ENCODE assay signal across 27 cellular contexts in genomic region chr18:33097126-33097525, GRCh38.
DNase-seq lines count a peak whose midpoint lies in the region; ATAC-seq and TF ChIP-seq lines count a peak whose summit lies in the region.
"Had no signal": no experiment of that assay in that cellular context is flagged by ENCODE, and none has a peak within 500 bp of the region (broad histone marks: within the 10 kb centered on the region; RNA-seq: fewer than 3 reads in every experiment).

No MANE protein-coding gene starts in this region.

- no peak overlapping the region for H3K4ac ChIP-seq in mesenchymal stem cell (ENCODE audit: low read depth in 1 of 2, low read length in 2 of 2)

- no peak overlapping the region for H2AFZ ChIP-seq in fibroblast of lung (ENCODE audit: low read length)
- no peak overlapping the region for H2AFZ ChIP-seq in mesenchymal stem cell (ENCODE audit: low read depth, low read length)
- H2AFZ ChIP-seq: GM23248 had no signal

- H3K18ac ChIP-seq in mesenchymal stem cell (ENCODE audit: low read depth in 1 of 2, low read length in 2 of 2): no peak overlapping the region

- no peaks in the 10 kb centered on the region for H3K36me3 ChIP-seq in Panc1 (ENCODE audit: control insufficient read depth, insufficient read depth, low read length)
- H3K36me3 ChIP-seq in fibroblast of lung (ENCODE audit: control insufficient read depth, insufficient read depth, low read length): no peaks in the 10 kb centered on the region
- no peaks in the 10 kb centered on the region for H3K36me3 ChIP-seq in mesenchymal stem cell (ENCODE audit: control insufficient read depth in 1 of 2, insufficient read depth in 2 of 2, low read depth in 1 of 2, low read length in 2 of 2)
- no peaks in the 10 kb centered on the region for H3K36me3 ChIP-seq in HAP-1 (replicated peaks)

- H3K14ac ChIP-seq in mesenchymal stem cell (ENCODE audit: low read length in 2 of 2): no peak overlapping the region

- no peak for TF ChIP-seq CTCF in Panc1 (IDR thresholded peaks at IDR 0.05)
- TF ChIP-seq CTCF in fibroblast of lung (conservative IDR thresholded peaks at IDR 0.05 in 1 of 2, IDR thresholded peaks at IDR 0.05 in 1 of 2; ENCODE audit: low read depth in 1 of 2, low read length in 2 of 2): no peak

- WGBS in mesenchymal stem cell: 96% methylated on average over 3 of the region's 3 CpGs

- no TSS peak for BruUV-seq in Panc1 (replicated peaks; lab: Mats Ljungman, UMichigan)

- no peak overlapping the region for H2BK120ac ChIP-seq in mesenchymal stem cell (ENCODE audit: low read depth, low read length)

- no peak overlapping the region for H2BK15ac ChIP-seq in mesenchymal stem cell (ENCODE audit: low read depth, poor library complexity, severe bottlenecking)

- H2BK12ac ChIP-seq in mesenchymal stem cell (ENCODE audit: low read length in 2 of 2): peak overlapping the region in 1 of 2 experiments; percentile 19

- H3K4me3 ChIP-seq in Panc1 (ENCODE audit: low read depth in 2 of 2, low read length in 2 of 2) (no peak overlapping the region), fibroblast of lung (replicated peaks in 1 of 4; ENCODE audit: control extremely low read depth in 1 of 4, insufficient read depth in 1 of 4, low read depth in 3 of 4, low read length in 4 of 4) (no peak overlapping the region), mesenchymal stem cell (ENCODE audit: insufficient read depth in 1 of 2, low read depth in 1 of 2, low read length in 2 of 2) (no peak overlapping the region), HAP-1 (no peak overlapping the region)
- H3K4me3 ChIP-seq: GM23248, K562 had no signal

- in situ Hi-C loops in Panc1 (cut with HindIII; ENCODE audit: low pct_unique_long_range_greater_than_20kb, low sequenced_read_pairs): no loop called here
- in situ Hi-C loops in HAP-1 (cut with MboI; ENCODE audit: low sequenced_read_pairs): no loop called here

- peak; percentile 96 for ATAC-seq in Panc1
- ATAC-seq: CD8-positive, alpha-beta T cell; K562 had no signal

- H3K4me1 ChIP-seq in Panc1 (ENCODE audit: control insufficient read depth, insufficient read depth, low read length): no peaks in the 10 kb centered on the region; the same call in 1 of the 2 replicates
- H3K4me1 ChIP-seq in fibroblast of lung (ENCODE audit: control insufficient read depth, extremely low read depth, insufficient read depth, low read length): no peaks in the 10 kb centered on the region
- no peaks in the 10 kb centered on the region for H3K4me1 ChIP-seq in mesenchymal stem cell (ENCODE audit: control insufficient read depth, insufficient read depth, low read depth, low read length)
- H3K4me1 ChIP-seq in HAP-1: no peaks in the 10 kb centered on the region

- H3K9ac ChIP-seq in fibroblast of lung (ENCODE audit: insufficient read depth, low read length) (no peak overlapping the region), mesenchymal stem cell (ENCODE audit: low read length) (no peak overlapping the region)
- H3K9ac ChIP-seq: GM23248 had no signal

- no peak overlapping the region for H4K91ac ChIP-seq in mesenchymal stem cell (ENCODE audit: low read length)

- no peak overlapping the region for H2BK5ac ChIP-seq in mesenchymal stem cell (ENCODE audit: low read depth, low read length, poor library complexity, severe bottlenecking)

- no peaks in the 10 kb centered on the region for H3K79me2 ChIP-seq in fibroblast of lung (ENCODE audit: control insufficient read depth, insufficient read depth, low read length)

- no peaks in the 10 kb centered on the region for H3K9me3 ChIP-seq in Panc1 (ENCODE audit: control insufficient read depth, insufficient read depth, low read depth, low read length)
- no peaks in the 10 kb centered on the region for H3K9me3 ChIP-seq in fibroblast of lung (ENCODE audit: control insufficient read depth, insufficient read depth, low read depth, low read length)
- no peaks in the 10 kb centered on the region for H3K9me3 ChIP-seq in mesenchymal stem cell (ENCODE audit: control insufficient read depth, low read length)
- H3K9me3 ChIP-seq in HAP-1: no peaks in the 10 kb centered on the region

- POLR2A ChIA-PET in Panc1 (lab: Charles Lee): no interaction called here

- CTCF ChIA-PET in Panc1 (lab: Charles Lee): no interaction called here

- intact Hi-C loops in Panc1 (cut with micrococcal nuclease; ENCODE audit: unreplicated experiment): no loop called here

- no peak overlapping the region for H3K27ac ChIP-seq in Panc1 (ENCODE audit: low read length)
- H3K27ac ChIP-seq in fibroblast of lung (ENCODE audit: insufficient read depth, low read length): no peak overlapping the region
- no peak overlapping the region for H3K27ac ChIP-seq in mesenchymal stem cell (ENCODE audit: low read length, poor library complexity, severe bottlenecking)
- H3K27ac ChIP-seq: 22Rv1, C4-2B, GM23248, RWPE1 had no signal

- no peaks in the 10 kb centered on the region for H4K20me1 ChIP-seq in fibroblast of lung (ENCODE audit: control insufficient read depth, extremely low read depth, insufficient read depth, low read length)

- H4K8ac ChIP-seq in mesenchymal stem cell (ENCODE audit: low read length): peak overlapping the region; percentile 2

- no peak overlapping the region for H3K23ac ChIP-seq in mesenchymal stem cell (ENCODE audit: low read length in 2 of 2)

- H2AK5ac ChIP-seq in mesenchymal stem cell (ENCODE audit: low read length, severe bottlenecking): no peak overlapping the region

- H3K4me2 ChIP-seq in fibroblast of lung (ENCODE audit: extremely low read depth, insufficient read depth, low read length): no peak overlapping the region
- no peak overlapping the region for H3K4me2 ChIP-seq in mesenchymal stem cell (ENCODE audit: low read length, poor library complexity, severe bottlenecking)

- TF ChIP-seq POLR2A in erythroblast (IDR thresholded peaks at IDR 0.05; ENCODE audit: low read length): no peak

- H3K79me1 ChIP-seq in mesenchymal stem cell (replicated peaks; ENCODE audit: low read length, poor library complexity, severe bottlenecking): no peaks in the 10 kb centered on the region

- DNase-seq in COLO829 (ENCODE audit: low spot score) (peak; percentile 3), Panc1 (ENCODE audit: low read depth, low spot score) (peak; percentile 13), fibroblast of lung (ENCODE audit: low read depth in 2 of 2) (peak; percentile 7 to 16), mesenchymal stem cell (peak; percentile 6), anterior cingulate cortex (lab: John Stamatoyannopoulos, UW) (no peak), HAP-1 (ENCODE audit: low spot score in 2 of 2) (no peak), LoVo (ENCODE audit: low spot score) (no peak), erythroblast (lab: John Stamatoyannopoulos, UW) (no peak)
- DNase-seq: Calu3; CD8-positive, alpha-beta T cell; DMS153; DND-41; GM23248; H7; Kasumi-1; MV-4-11; NCI-H1105; NCI-H1436 treated with DMSO at 0.1 percent for 48 hours; NCI-H187 treated with DMSO at 0.1 percent for 48 hours; NCI-H2171 treated with DMSO at 0.1 percent for 48 hours; NCI-H524 treated with DMSO at 0.1 percent for 48 hours; NCI-H774; SHP77 had no signal

- H3K27me3 ChIP-seq in Panc1 (ENCODE audit: control insufficient read depth, insufficient read depth, low read length) (no peaks in the 10 kb centered on the region), fibroblast of lung (ENCODE audit: control insufficient read depth, insufficient read depth, low read length) (no peaks in the 10 kb centered on the region), mesenchymal stem cell (ENCODE audit: control insufficient read depth in 1 of 2, insufficient read depth in 1 of 2, low read length in 2 of 2) (no peaks in the 10 kb centered on the region), HAP-1 (ENCODE audit: low read depth) (no peaks in the 10 kb centered on the region)

Comparison
In these comparisons a context has a peak if more than half of its experiments do, and no peak if none do; other contexts are left out.
1. DNase-seq: peak in COLO829 (single experiment), Panc1 (single experiment), fibroblast of lung (2 of 2) and mesenchymal stem cell (single experiment); none in anterior cingulate cortex (0 of 58), HAP-1 (0 of 2), LoVo (single experiment) and erythroblast (0 of 2).